ENCODE assay signal across 10 cellular contexts in the genomic region with DNA sequence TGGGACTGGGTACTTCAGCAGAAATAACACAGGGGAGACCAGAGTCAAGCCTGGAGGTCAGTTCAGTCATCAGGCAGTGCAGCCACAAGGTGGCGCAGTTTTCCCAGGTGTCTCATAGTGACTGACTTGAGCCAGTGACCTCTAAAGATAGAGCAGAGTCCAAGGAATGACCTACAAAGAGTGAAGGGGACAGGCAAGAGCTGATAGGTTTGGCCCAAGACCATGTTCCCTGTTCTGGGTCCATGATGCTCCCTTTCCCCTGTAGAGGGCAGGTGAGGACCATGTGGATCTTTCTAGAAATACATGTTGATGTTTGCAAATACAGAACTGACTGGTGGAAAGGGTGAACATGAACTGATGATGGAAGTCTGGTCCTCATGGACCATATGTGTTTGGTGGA. TPM values are rescaled to one million over a fixed set of nuclear protein-coding genes. Genes with fewer than 3 reads are reported as not detected.
A peak's percentile ranks its signal among the peaks of the same experiment; 100 is the strongest.
DNase-seq lines count a peak whose midpoint lies in the region; TF ChIP-seq lines count a peak whose summit lies in the region.
"Not testable (repeated sequence)": the region's sequence is repeated elsewhere in the genome, so short reads cannot be mapped to it uniquely, and the experiment has no call there.
"Had no signal": no experiment of that assay in that cellular context is flagged by ENCODE, and none has a peak within 500 bp of the region (broad histone marks: within the 10 kb centered on the region; RNA-seq: fewer than 3 reads in every experiment).

No MANE protein-coding gene starts in this region.

- not testable (repeated sequence) for H4K20me1 ChIP-seq in Loucy (ENCODE audit: insufficient read depth, low read length, poor library complexity, severe bottlenecking)

- not testable (repeated sequence) for H3K27me3 ChIP-seq in Loucy (ENCODE audit: insufficient read depth, low read length, poor library complexity, severe bottlenecking); SJCRH30
- H3K27me3 ChIP-seq in left ventricle myocardium inferior (ENCODE audit: low read depth) = peaks cover 19% of the 10 kb centered on the region

- not testable (repeated sequence) for H3K27ac ChIP-seq in SJCRH30; left ventricle myocardium inferior (replicated peaks)

- not testable (repeated sequence) for H3K9me2 ChIP-seq in Loucy (replicated peaks; ENCODE audit: low read depth, low read length)

- H3K4me3 ChIP-seq in Loucy (ENCODE audit: low read length, poor library complexity, severe bottlenecking); SJCRH30; left ventricle myocardium inferior; retinal pigment epithelial cell (ENCODE audit: low read length): not testable (repeated sequence)

- H3K9me3 ChIP-seq in Loucy (ENCODE audit: insufficient read depth, low read depth, low read length); SJCRH30 (replicated peaks); left ventricle myocardium inferior (replicated peaks): not testable (repeated sequence)

- in situ Hi-C loops in ACHN (cut with HindIII; ENCODE audit: low pct_ligation_motif_present, low pct_unique_long_range_greater_than_20kb, low sequenced_read_pairs) = not testable (repeated sequence)

- H3K4me2 ChIP-seq in Loucy (ENCODE audit: low read depth, low read length, poor library complexity, severe bottlenecking) = not testable (repeated sequence)

- H3K79me2 ChIP-seq in Loucy (ENCODE audit: insufficient read depth, low read length) = not testable (repeated sequence)

- not testable (repeated sequence) for H3F3A ChIP-seq in Loucy (ENCODE audit: low read depth)

- not testable (repeated sequence) for H3K4me1 ChIP-seq in Loucy (ENCODE audit: insufficient read depth, low read length, poor library complexity, severe bottlenecking); SJCRH30; left ventricle myocardium inferior

- not testable (repeated sequence) for H2AFZ ChIP-seq in Loucy (ENCODE audit: low read length)

- TF ChIP-seq CTCF in Loucy (conservative IDR thresholded peaks at IDR 0.05; ENCODE audit: low read length) (peak; percentile 53), left ventricle myocardium inferior (IDR thresholded peaks at IDR 0.05; ENCODE audit: borderline replicate concordance) (peak; percentile 43), retinal pigment epithelial cell (conservative IDR thresholded peaks at IDR 0.05; ENCODE audit: low read depth, low read length) (peak; percentile 44)

- H3K36me3 ChIP-seq in Loucy (ENCODE audit: insufficient read depth, low read length); SJCRH30; left ventricle myocardium inferior: not testable (repeated sequence)

- DNase-seq in ACHN = peak; percentile 17
- DNase-seq in ELR (ENCODE audit: low read depth) = peak; percentile 78
- DNase-seq in SJCRH30 = peak; percentile 32 to 41
- DNase-seq in activated CD8-positive, alpha-beta memory T cell treated with anti-CD3 and anti-CD28 coated beads, Interleukin-2, amount 50 U/mL, for 48 hours = peak; percentile 78
- DNase-seq in cerebellar cortex (ENCODE audit: low spot score) = peak; percentile 68
- not testable (repeated sequence) for DNase-seq in left ventricle myocardium inferior; retinal pigment epithelial cell (ENCODE audit: low read depth)

- intact Hi-C loops in left ventricle myocardium inferior (cut with micrococcal nuclease) = not testable (repeated sequence)

- not testable (repeated sequence) for H3K9ac ChIP-seq in Loucy (ENCODE audit: low read depth, low read length, poor library complexity, severe bottlenecking)

RNA-seq across cellular contexts. Expression of gene PSG7, which starts 6.8 kb away (rescaled TPM):
- not detected in 2 replicates for total RNA-seq in SJCRH30 (2014; rRNA removed; shearing (Covaris generic))
- not detected for total RNA-seq in left ventricle myocardium inferior
- total RNA-seq: gastrocnemius medialis, uterus had no signal

RNA-seq across cellular contexts. Expression of gene PSG6, which starts 12.5 kb away (rescaled TPM):
- total RNA-seq in SJCRH30 (2014; rRNA removed; shearing (Covaris generic)) = not detected in 2 replicates
- not detected for total RNA-seq in left ventricle myocardium inferior
- total RNA-seq: gastrocnemius medialis, uterus had no signal

RNA-seq across cellular contexts. Expression of gene PSG1, which starts 50.7 kb away (rescaled TPM):
- not detected in 2 replicates for total RNA-seq in SJCRH30 (2014; rRNA removed; shearing (Covaris generic))
- not detected for total RNA-seq in left ventricle myocardium inferior
- total RNA-seq: gastrocnemius medialis, uterus had no signal
